Comparison of ENCODE assay signal across 8 cellular contexts in genomic region chr2:218272531-218273212, GRCh38. TPM values are rescaled to one million over a fixed set of nuclear protein-coding genes. Genes with fewer than 3 reads are reported as not detected.
A peak's percentile ranks its signal among the peaks of the same experiment; 100 is the strongest.
DNase-seq lines count a peak whose midpoint lies in the region; ATAC-seq and TF ChIP-seq lines count a peak whose summit lies in the region.

No MANE protein-coding gene starts in this region.

- no peaks in the 10 kb centered on the region for H3K9me3 ChIP-seq in ascending aorta

- peak overlapping the region in 1 of 2 donors; percentile 85 for H3K4me3 ChIP-seq in ascending aorta
- H3K4me3 ChIP-seq in skeletal muscle cell (ENCODE audit: low read depth, low read length): no peak overlapping the region

- intact Hi-C loops in ascending aorta (cut with DNase I): loop anchor here (1.0 to 5.0 kb wide), 7 partner anchors 10 to 295 kb away; partner anchors contain the start of genes ARPC2, CATIP, CNOT9 and USP37

- no peaks in the 10 kb centered on the region for H3K27me3 ChIP-seq in ascending aorta

- TF ChIP-seq CTCF in ascending aorta (IDR thresholded peaks at IDR 0.05): peak; percentile 91 to 96 (median 92)

- ATAC-seq in GM21619 (IDR thresholded peaks at IDR 0.05; ENCODE audit: unreplicated experiment) (peak; percentile 20), HG03439 (IDR thresholded peaks at IDR 0.05; ENCODE audit: unreplicated experiment) (no peak)

- peak overlapping the region; percentile 74 to 80 for H3K27ac ChIP-seq in ascending aorta

- H3K36me3 ChIP-seq in ascending aorta: peaks cover 40 to 43% of the 10 kb centered on the region in 2 donors

- DNase-seq in C1 segment of cervical spinal cord (lab: John Stamatoyannopoulos, UW): peak in 12 of 14 donors; percentile 60 to 79 (median 73)
- DNase-seq in NCI-H187 (lab: John Stamatoyannopoulos, UW): peak; percentile 27 to 45
- peak; percentile 59 for DNase-seq in T-helper 22 cell (ENCODE audit: low read depth)
- DNase-seq in ascending aorta (ENCODE audit: low spot score in 2 of 2): peak; percentile 86 to 98
- DNase-seq in hepatic stellate cell (ENCODE audit: low spot score): peak; percentile 91
- peak; percentile 89 for DNase-seq in skeletal muscle cell (ENCODE audit: low read depth)

- H3K4me1 ChIP-seq in ascending aorta: peaks cover 12 to 32% of the 10 kb centered on the region in 2 donors

RNA-seq across cellular contexts. Expression of gene PNKD, which starts 2.4 kb away (rescaled TPM):
- 45.8 TPM for total RNA-seq in ascending aorta

RNA-seq across cellular contexts. Expression of gene AAMP, which starts 2.7 kb away (rescaled TPM):
- 73.7 TPM for total RNA-seq in ascending aorta

RNA-seq across cellular contexts. Expression of gene GPBAR1, which starts 11.9 kb away (rescaled TPM):
- not detected for total RNA-seq in ascending aorta

RNA-seq across cellular contexts. Expression of gene TMBIM1, which starts 19.6 kb away (rescaled TPM):
- 320 TPM for total RNA-seq in ascending aorta

RNA-seq across cellular contexts. Expression of gene ARPC2, which starts 55.7 kb away (rescaled TPM):
- total RNA-seq in ascending aorta: 237 TPM

Comparison
In these comparisons a context has a peak if more than half of its experiments do, and no peak if none do; other contexts are left out.
1. DNase-seq: peak in every context shown above with its lines; median percentile 92 in ascending aorta; 91 in hepatic stellate cell; 89 in skeletal muscle cell; 73 in C1 segment of cervical spinal cord; 59 in T-helper 22 cell; 36 in NCI-H187.